ENCODE assay signal across 9 cellular contexts in the genomic region with DNA sequence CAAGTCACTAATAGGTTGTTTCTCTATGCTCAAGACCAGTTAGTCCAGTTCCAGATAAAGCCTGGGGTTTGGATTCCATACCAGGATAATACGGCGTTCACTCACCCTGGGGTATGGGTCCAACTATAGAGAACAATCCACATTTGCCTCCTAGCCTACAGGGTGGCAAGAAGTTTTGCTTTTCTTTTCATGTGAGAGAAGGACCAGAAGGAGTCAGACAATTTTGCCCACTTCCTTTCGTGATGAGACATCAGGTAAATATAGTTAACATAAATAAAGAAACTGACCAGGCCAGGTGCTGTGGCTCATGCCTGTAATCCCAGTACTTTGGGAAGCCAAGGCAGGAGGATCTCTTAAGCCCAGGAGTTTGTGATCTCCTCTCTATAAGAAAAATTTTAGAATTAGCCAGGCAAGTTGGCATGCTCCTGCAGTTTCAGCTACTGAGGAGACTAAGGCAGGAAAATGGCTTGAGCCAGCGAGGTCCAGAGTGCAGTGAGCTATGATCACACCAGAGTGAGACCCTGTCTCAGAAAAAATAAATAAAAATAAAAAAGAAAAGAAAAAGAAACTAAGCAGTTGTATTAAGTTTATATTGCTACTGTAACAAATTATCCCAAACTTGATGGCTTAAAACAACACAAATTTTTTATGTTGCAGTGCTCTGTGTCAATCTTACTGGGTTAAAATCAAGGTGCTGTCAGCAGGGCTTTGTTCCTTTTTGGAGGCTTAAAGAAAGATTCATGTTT. TPM values are rescaled to one million over a fixed set of nuclear protein-coding genes. Genes with fewer than 3 reads are reported as not detected.
A peak's percentile ranks its signal among the peaks of the same experiment; 100 is the strongest.
DNase-seq lines count a peak whose midpoint lies in the region; ATAC-seq and TF ChIP-seq lines count a peak whose summit lies in the region.
"Had no signal": no experiment of that assay in that cellular context is flagged by ENCODE, and none has a peak within 500 bp of the region (broad histone marks: within the 10 kb centered on the region; RNA-seq: fewer than 3 reads in every experiment).

No MANE protein-coding gene starts in this region.

- intact Hi-C loops in Panc1 (cut with micrococcal nuclease; ENCODE audit: unreplicated experiment): no loop called here

- no peak overlapping the region for H3K27ac ChIP-seq in Panc1 (ENCODE audit: low read length)

- POLR2A ChIA-PET in Panc1 (lab: Charles Lee) (no interaction called here), WTC11 (lab: Charles Lee) (no interaction called here)

- no TSS peak for BruUV-seq in Panc1 (replicated peaks; lab: Mats Ljungman, UMichigan)

- no peak for TF ChIP-seq CTCF in Panc1 (IDR thresholded peaks at IDR 0.05)
- TF ChIP-seq CTCF in WTC11 (IDR thresholded peaks at IDR 0.05): no peak

- no peak for DNase-seq in activated T-cell treated with anti-CD3 and anti-CD28 coated beads, Interleukin-2, amount 50 U/mL, for 4 hours
- no peak for DNase-seq in activated T-cell treated with anti-CD3 and anti-CD28 coated beads for 4 hours
- DNase-seq in Panc1 (ENCODE audit: low read depth, low spot score): no peak
- peak in 1 of 2 donors; percentile 14 for DNase-seq in stimulated activated naive CD8-positive, alpha-beta T cell treated with anti-CD3 and anti-CD28 coated beads, Interleukin-15, amount 100 ng/mL, for 72 hours
- DNase-seq in WTC11 (ENCODE audit: low spot score): no peak
- no peak for DNase-seq in hippocampal formation (lab: John Stamatoyannopoulos, UW)
- no peak for DNase-seq in SHP77 treated with DMSO at 0.1 percent for 48 hours (lab: John Stamatoyannopoulos, UW)

- CTCF ChIA-PET in Panc1 (lab: Charles Lee) (no interaction called here), WTC11 (lab: Charles Lee) (interaction anchor here (0.7 kb wide), 1 partner anchor 90 kb away, joined by 5 read pairs; no protein-coding TSS in a partner anchor)

- H3K27me3 ChIP-seq in Panc1 (ENCODE audit: control insufficient read depth, insufficient read depth, low read length): no peaks in the 10 kb centered on the region

- H3K36me3 Mint-ChIP-seq in activated T-cell treated with anti-CD3 and anti-CD28 coated beads, Interleukin-2, amount 50 U/mL, for 4 hours (ENCODE audit: insufficient read depth): no peaks in the 10 kb centered on the region
- H3K36me3 Mint-ChIP-seq in WTC11: 0 out of 2 replicates have a peak, but pooled peaks cover 8% of the 10 kb centered on the region

- ATAC-seq in activated T-cell treated with anti-CD3 and anti-CD28 coated beads, Interleukin-2, amount 50 U/mL, for 4 hours: peak; percentile 41 to 51
- ATAC-seq in HG02938 (IDR thresholded peaks at IDR 0.05; ENCODE audit: unreplicated experiment): peak; percentile 62
- 0 out of 2 replicates have a peak, but pooled peaks have one; percentile 36 for ATAC-seq in Panc1
- peak; percentile 87 for ATAC-seq in stimulated activated naive CD8-positive, alpha-beta T cell treated with anti-CD3 and anti-CD28 coated beads, Interleukin-15, amount 100 ng/mL, for 72 hours
- no peak for ATAC-seq in WTC11

- peak overlapping the region; percentile 58 for H3K4me3 Mint-ChIP-seq in activated T-cell treated with anti-CD3 and anti-CD28 coated beads, Interleukin-2, amount 50 U/mL, for 4 hours
- peak overlapping the region; percentile 64 to 69 for H3K4me3 Mint-ChIP-seq in stimulated activated naive CD8-positive, alpha-beta T cell treated with anti-CD3 and anti-CD28 coated beads, Interleukin-15, amount 100 ng/mL, for 72 hours
- H3K4me3 Mint-ChIP-seq in WTC11: no peak overlapping the region
- H3K4me3 Mint-ChIP-seq: nephron had no signal

- no peaks in the 10 kb centered on the region for H3K4me1 ChIP-seq in Panc1 (ENCODE audit: control insufficient read depth, insufficient read depth, low read length)

- H3K36me3 ChIP-seq in Panc1 (ENCODE audit: control insufficient read depth, insufficient read depth, low read length): no peaks in the 10 kb centered on the region

- peaks cover 54% of the 10 kb centered on the region for H3K4me1 Mint-ChIP-seq in activated T-cell treated with anti-CD3 and anti-CD28 coated beads, Interleukin-2, amount 50 U/mL, for 4 hours (ENCODE audit: low read depth)
- peaks cover 48% of the 10 kb centered on the region for H3K4me1 Mint-ChIP-seq in stimulated activated naive CD8-positive, alpha-beta T cell treated with anti-CD3 and anti-CD28 coated beads, Interleukin-15, amount 100 ng/mL, for 72 hours
- peaks cover 2% of the 10 kb centered on the region; the same call in 1 of the 2 replicates for H3K4me1 Mint-ChIP-seq in WTC11
- H3K4me1 Mint-ChIP-seq: nephron had no signal

- H3K9me3 ChIP-seq in Panc1 (ENCODE audit: control insufficient read depth, insufficient read depth, low read depth, low read length): no peaks in the 10 kb centered on the region

- H3K27ac Mint-ChIP-seq in stimulated activated naive CD8-positive, alpha-beta T cell treated with anti-CD3 and anti-CD28 coated beads, Interleukin-15, amount 100 ng/mL, for 72 hours: peak overlapping the region; percentile 65 to 85
- no peak overlapping the region for H3K27ac Mint-ChIP-seq in WTC11
- H3K27ac Mint-ChIP-seq: nephron had no signal

- in situ Hi-C loops in Panc1 (cut with HindIII; ENCODE audit: low pct_unique_long_range_greater_than_20kb, low sequenced_read_pairs): no loop called here

- H3K4me3 ChIP-seq in Panc1 (ENCODE audit: low read depth in 2 of 2, low read length in 2 of 2): no peak overlapping the region

- H3K9me3 Mint-ChIP-seq in activated T-cell treated with anti-CD3 and anti-CD28 coated beads, Interleukin-2, amount 50 U/mL, for 4 hours: no peaks in the 10 kb centered on the region
- H3K9me3 Mint-ChIP-seq in stimulated activated naive CD8-positive, alpha-beta T cell treated with anti-CD3 and anti-CD28 coated beads, Interleukin-15, amount 100 ng/mL, for 72 hours: peaks cover 4 to 9% of the 10 kb centered on the region in 2 donors
- H3K9me3 Mint-ChIP-seq in WTC11: no peaks in the 10 kb centered on the region
- H3K9me3 Mint-ChIP-seq: nephron had no signal

- H3K27me3 Mint-ChIP-seq in activated T-cell treated with anti-CD3 and anti-CD28 coated beads, Interleukin-2, amount 50 U/mL, for 4 hours (ENCODE audit: low read depth): no peaks in the 10 kb centered on the region
- no peaks in the 10 kb centered on the region for H3K27me3 Mint-ChIP-seq in stimulated activated naive CD8-positive, alpha-beta T cell treated with anti-CD3 and anti-CD28 coated beads, Interleukin-15, amount 100 ng/mL, for 72 hours
- no peaks in the 10 kb centered on the region for H3K27me3 Mint-ChIP-seq in WTC11 (ENCODE audit: low read depth)

TF ChIP-seq in WTC11, 78 proteins besides CTCF, POLR2A, EP300 and RAD21:
- TF ChIP-seq ZNF416 (CRISPR knock-in tag; IDR thresholded peaks at IDR 0.05): no peak
- TF ChIP-seq ZNF138 (CRISPR knock-in tag; conservative IDR thresholded peaks at IDR 0.05): no peak
- TF ChIP-seq, protein P1, sequence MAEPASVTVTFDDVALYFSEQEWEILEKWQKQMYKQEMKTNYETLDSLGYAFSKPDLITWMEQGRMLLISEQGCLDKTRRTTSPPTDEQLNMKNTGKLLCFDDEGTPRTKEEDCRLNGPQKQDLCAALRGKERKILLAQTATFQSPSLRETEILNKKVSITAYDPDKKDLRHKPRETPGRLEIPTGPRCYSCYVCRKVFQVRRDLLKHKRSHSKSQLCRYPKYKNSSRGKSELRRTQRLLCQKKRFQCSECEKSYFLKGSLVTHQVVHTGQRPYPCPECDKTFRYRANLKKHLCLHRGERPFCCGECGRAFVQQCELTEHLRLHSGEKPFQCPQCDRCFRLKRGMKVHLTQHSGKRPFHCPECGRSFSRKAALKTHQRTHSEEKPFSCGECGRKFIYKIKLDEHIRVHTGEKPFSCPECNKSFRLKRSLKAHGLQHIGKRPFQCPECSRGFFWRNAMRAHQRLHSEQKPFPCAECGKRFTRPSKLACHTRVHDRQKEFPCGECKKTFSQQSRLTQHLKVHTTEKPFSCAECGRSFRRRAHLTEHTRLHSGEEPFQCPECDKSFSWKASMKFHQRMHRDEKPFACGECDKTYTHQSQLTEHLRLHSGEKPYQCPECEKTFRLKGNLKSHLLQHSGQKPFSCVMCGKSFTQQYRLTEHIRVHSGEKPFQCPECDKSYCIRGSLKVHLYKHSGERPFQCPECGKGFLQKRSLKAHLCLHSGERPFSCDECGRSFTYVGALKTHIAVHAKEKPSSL (CRISPR knock-in tag; conservative IDR thresholded peaks at IDR 0.05): no peak
- TF ChIP-seq NFYB (CRISPR knock-in tag; conservative IDR thresholded peaks at IDR 0.05; ENCODE audit: low read depth): no peak
- no peak for TF ChIP-seq NR3C1 (CRISPR knock-in tag; conservative IDR thresholded peaks at IDR 0.05; ENCODE audit: low read depth)
- no peak for TF ChIP-seq MLX (CRISPR knock-in tag; IDR thresholded peaks at IDR 0.05)
- no peak for TF ChIP-seq FOXK1 (CRISPR knock-in tag; IDR thresholded peaks at IDR 0.05)
- no peak for TF ChIP-seq SP1 (CRISPR knock-in tag; conservative IDR thresholded peaks at IDR 0.05)
- TF ChIP-seq SMAD3 (CRISPR knock-in tag; IDR thresholded peaks at IDR 0.05; ENCODE audit: borderline replicate concordance): no peak
TF ChIP-seq in WTC11: peak in this region for 0.

RNA-seq across cellular contexts. Expression of gene REEP5, which starts 7.5 kb away (rescaled TPM):
- 10 to 100 TPM; 53.6 to 60.0 (median 58.7) TPM for total RNA-seq in activated T-cell treated with anti-CD3 and anti-CD28 coated beads, Interleukin-2, amount 50 U/mL, for 4 hours
- total RNA-seq in Panc1 (2021; ENCODE audit: unreplicated experiment) (112 TPM), WTC11 (2021) (49.6 to 54.3 TPM (median 53.0 TPM) in 3 replicates)
- polyA plus RNA-seq in Panc1 (2012; ENCODE audit: insufficient read length): 219 TPM

RNA-seq across cellular contexts. Expression of gene DCP2, which starts 47.1 kb away (rescaled TPM):
- 10 to 100 TPM; 36.8 to 42.1 (median 41.1) TPM for total RNA-seq in activated T-cell treated with anti-CD3 and anti-CD28 coated beads, Interleukin-2, amount 50 U/mL, for 4 hours
- 70.4 TPM for total RNA-seq in Panc1 (2021; ENCODE audit: unreplicated experiment)
- 7.5 TPM for polyA plus RNA-seq in Panc1 (2012; ENCODE audit: insufficient read length)
- 186 to 207 TPM (median 191 TPM) in 3 replicates for total RNA-seq in WTC11 (2021)
